18 cellular contexts compared by ENCODE assay signal in genomic region chr6:144895890-144896289, GRCh38.
DNase-seq lines count a peak whose midpoint lies in the region; ATAC-seq and TF ChIP-seq lines count a peak whose summit lies in the region.
"Had no signal": no experiment of that assay in that cellular context is flagged by ENCODE, and none has a peak within 500 bp of the region (broad histone marks: within the 10 kb centered on the region; RNA-seq: fewer than 3 reads in every experiment).

No MANE protein-coding gene starts in this region.

- H3K79me2 ChIP-seq in GM23338 (replicated peaks; ENCODE audit: insufficient read depth) (no peaks in the 10 kb centered on the region), osteoblast (ENCODE audit: insufficient read depth, low read length) (no peaks in the 10 kb centered on the region)

- no peak overlapping the region for H3K4me3 Mint-ChIP-seq in GM23338
- H3K4me3 Mint-ChIP-seq: activated naive CD8-positive, alpha-beta T cell treated with anti-CD3 and anti-CD28 coated beads for 36 hours; CD8-positive, alpha-beta T cell; T-helper 2 cell treated with Interferon-gamma antibody and Interleukin-4, amounts not matched to agents 5 μg/mL and 100 μg/mL, for 36 hours had no signal

- H3K36me3 ChIP-seq in GM23338 (ENCODE audit: insufficient read depth), result no peaks in the 10 kb centered on the region
- no peaks in the 10 kb centered on the region for H3K36me3 ChIP-seq in osteoblast (ENCODE audit: insufficient read depth, low read length)
- H3K36me3 ChIP-seq: vagina had no signal

- H3F3A ChIP-seq in GM23338 (replicated peaks; ENCODE audit: low read depth), result no peaks in the 10 kb centered on the region

- DNase-seq in GM23338 (ENCODE audit: low spot score), result peak; percentile 16
- peak; percentile 71 for DNase-seq in NCI-H146 treated with DMSO at 0.1 percent for 48 hours (lab: John Stamatoyannopoulos, UW; ENCODE audit: unreplicated experiment)
- DNase-seq in SK-N-DZ (ENCODE audit: low spot score), result peak; percentile 63
- no peak for DNase-seq in osteoblast (ENCODE audit: insufficient read length, low spot score, missing footprints)
- DNase-seq: activated CD4-positive, alpha-beta T cell treated with anti-CD3 and anti-CD28 coated beads, Interleukin-2, amount 50 U/mL, for 4 hours; activated naive CD8-positive, alpha-beta T cell treated with anti-CD3 and anti-CD28 coated beads for 36 hours; CD8-positive, alpha-beta T cell; effector CD8-positive, alpha-beta T cell; kidney glomerular epithelial cell; NCI-H446; stimulated activated CD4-positive, alpha-beta T cell treated with anti-CD3 and anti-CD28 coated beads, Interleukin-4, amount 100 ng/mL, for 1 hour; stimulated activated naive CD4-positive, alpha-beta T cell; testis had no signal

- no peak overlapping the region for H3K4me2 ChIP-seq in GM23338
- H3K4me2 ChIP-seq in osteoblast (ENCODE audit: insufficient read depth, low read length), result no peak overlapping the region

- H3K27me3 Mint-ChIP-seq in GM23338 (ENCODE audit: insufficient read depth, low read depth, poor library complexity), result no peaks in the 10 kb centered on the region
- H3K27me3 Mint-ChIP-seq: activated naive CD8-positive, alpha-beta T cell treated with anti-CD3 and anti-CD28 coated beads for 36 hours had no signal

- TF ChIP-seq CTCF in GM23338 (conservative IDR thresholded peaks at IDR 0.05; ENCODE audit: low read depth in 2 of 2) (peak in 1 of 2 experiments; percentile 18; a peak in 1 of 4 replicates), osteoblast (IDR thresholded peaks at IDR 0.05; ENCODE audit: extremely low read depth, low read depth, low read length) (no peak)

- H3K27ac ChIP-seq in GM23338 (ENCODE audit: low read depth) (no peak overlapping the region), osteoblast (ENCODE audit: low read depth, low read length) (no peak overlapping the region)
- H3K27ac ChIP-seq: testis, vagina had no signal

- H3K27me3 ChIP-seq in GM23338 (ENCODE audit: insufficient read depth), result no peaks in the 10 kb centered on the region
- H3K27me3 ChIP-seq in osteoblast (ENCODE audit: insufficient read depth, low read length), result no peaks in the 10 kb centered on the region
- H3K27me3 ChIP-seq: testis, vagina had no signal

- H3K9me3 Mint-ChIP-seq in GM23338, result no peaks in the 10 kb centered on the region
- H3K9me3 Mint-ChIP-seq: activated naive CD8-positive, alpha-beta T cell treated with anti-CD3 and anti-CD28 coated beads for 36 hours; CD8-positive, alpha-beta T cell; T-helper 2 cell treated with Interferon-gamma antibody and Interleukin-4, amounts not matched to agents 5 μg/mL and 100 μg/mL, for 36 hours had no signal

- ATAC-seq in GM23338 (no peak), HG02973 (IDR thresholded peaks at IDR 0.05; ENCODE audit: unreplicated experiment) (no peak), GM19397 (IDR thresholded peaks at IDR 0.05; ENCODE audit: unreplicated experiment) (no peak), HG03108 (IDR thresholded peaks at IDR 0.05; ENCODE audit: unreplicated experiment) (no peak)
- ATAC-seq: CD8-positive, alpha-beta T cell had no signal

- H3K4me3 ChIP-seq in GM23338 (no peak overlapping the region), osteoblast (ENCODE audit: insufficient read depth, low read length) (no peak overlapping the region)
- H3K4me3 ChIP-seq: testis, vagina had no signal

- H3K36me3 Mint-ChIP-seq in GM23338 (ENCODE audit: low read depth), result no peaks in the 10 kb centered on the region
- H3K36me3 Mint-ChIP-seq: activated naive CD8-positive, alpha-beta T cell treated with anti-CD3 and anti-CD28 coated beads for 36 hours; CD8-positive, alpha-beta T cell had no signal

- peaks cover 5% of the 10 kb centered on the region; the same call in 1 of the 2 replicates for H3K9me2 ChIP-seq in GM23338 (ENCODE audit: insufficient read depth)

- H4K20me1 ChIP-seq in GM23338 (replicated peaks; ENCODE audit: insufficient read depth), result no peaks in the 10 kb centered on the region
- no peaks in the 10 kb centered on the region for H4K20me1 ChIP-seq in osteoblast (ENCODE audit: insufficient read depth, low read length)

- H3K4me1 ChIP-seq in GM23338 (ENCODE audit: insufficient read depth) (peaks cover 10% of the 10 kb centered on the region), osteoblast (ENCODE audit: insufficient read depth, low read length) (peaks cover 25% of the 10 kb centered on the region)
- H3K4me1 ChIP-seq: testis, vagina had no signal

- H3K27ac Mint-ChIP-seq in GM23338, result no peak overlapping the region
- H3K27ac Mint-ChIP-seq: activated naive CD8-positive, alpha-beta T cell treated with anti-CD3 and anti-CD28 coated beads for 36 hours; T-helper 2 cell treated with Interferon-gamma antibody and Interleukin-4, amounts not matched to agents 5 μg/mL and 100 μg/mL, for 36 hours had no signal

- H2AFZ ChIP-seq in GM23338, result peak overlapping the region; percentile 35; the same call in 1 of the 2 replicates
- H2AFZ ChIP-seq in osteoblast (ENCODE audit: low read length), result peak overlapping the region; percentile 48

- H3K4me1 Mint-ChIP-seq in GM23338, result peaks cover 8% of the 10 kb centered on the region

- no peaks in the 10 kb centered on the region for H3K9me3 ChIP-seq in osteoblast (ENCODE audit: low read depth, low read length)
- H3K9me3 ChIP-seq: testis, vagina had no signal

TF ChIP-seq in GM23338, 12 proteins besides CTCF, POLR2A, EP300 and RAD21:
- TF ChIP-seq NANOG (IDR thresholded peaks at IDR 0.05; ENCODE audit: borderline replicate concordance) (peak; percentile 16; the same call in 1 of the 2 replicates), JUNB (IDR thresholded peaks at IDR 0.05; ENCODE audit: unreplicated experiment) (no peak), REST (IDR thresholded peaks at IDR 0.05; ENCODE audit: unreplicated experiment) (no peak)
